Comparison of ENCODE assay signal across 9 cellular contexts in the genomic region with DNA sequence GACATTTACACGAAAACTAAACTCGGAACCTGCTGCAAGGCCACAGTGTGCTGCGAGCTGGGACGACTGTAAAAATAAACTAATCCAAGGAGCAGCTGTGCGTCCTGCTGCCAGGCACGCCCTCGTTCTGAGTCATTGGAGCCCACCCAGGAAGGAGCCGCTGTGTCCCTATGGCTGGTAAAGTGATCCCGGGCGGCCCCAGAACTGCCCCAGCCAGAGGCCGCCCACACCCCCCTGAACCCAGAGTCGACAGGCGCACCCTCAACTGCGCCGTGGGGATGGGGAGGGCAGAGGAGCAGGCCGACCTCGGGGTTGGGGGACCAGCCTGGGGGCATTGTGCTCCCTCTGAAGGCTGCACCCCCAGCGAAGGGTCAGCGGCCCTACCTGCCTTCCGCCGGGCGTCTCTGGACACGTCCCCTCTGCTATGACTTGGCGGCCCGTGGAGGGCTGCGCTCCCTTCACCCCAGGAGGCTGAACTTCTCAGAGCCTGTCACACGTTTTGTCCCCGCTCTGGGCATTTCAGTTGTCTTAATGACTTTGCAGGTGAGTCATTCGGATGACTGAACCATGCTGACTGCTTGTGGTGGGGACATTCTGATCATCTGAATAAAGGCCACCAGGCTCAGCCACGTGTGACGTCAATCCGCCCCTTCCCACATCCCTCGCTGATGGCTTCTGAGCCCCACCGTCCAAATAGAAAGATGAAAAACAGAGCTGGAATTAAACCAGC. TPM values are rescaled to one million over a fixed set of nuclear protein-coding genes. Genes with fewer than 3 reads are reported as not detected.
A peak's percentile ranks its signal among the peaks of the same experiment; 100 is the strongest.
DNase-seq lines count a peak whose midpoint lies in the region; ATAC-seq, FAIRE-seq and TF ChIP-seq lines count a peak whose summit lies in the region.
"Had no signal": no experiment of that assay in that cellular context is flagged by ENCODE, and none has a peak within 500 bp of the region (broad histone marks: within the 10 kb centered on the region; RNA-seq: fewer than 3 reads in every experiment).

No MANE protein-coding gene starts in this region.

- peak overlapping the region; percentile 33 for H3K4me3 ChIP-seq in AG04449 (ENCODE audit: low read depth, low read length)
- no peak overlapping the region for H3K4me3 ChIP-seq in bronchial epithelial cell (ENCODE audit: low read depth, low read length)
- no peak overlapping the region for H3K4me3 ChIP-seq in mucosa of rectum (ENCODE audit: low read length in 2 of 2)
- H3K4me3 ChIP-seq: right lobe of liver had no signal

- no peaks in the 10 kb centered on the region for H3K27me3 ChIP-seq in bronchial epithelial cell (ENCODE audit: control insufficient read depth, insufficient read depth, low read length)
- peaks cover 0 to 2% of the 10 kb centered on the region in 2 donors for H3K27me3 ChIP-seq in mucosa of rectum (ENCODE audit: control insufficient read depth in 2 of 2, insufficient read depth in 2 of 2, low read length in 2 of 2)
- H3K27me3 ChIP-seq: right lobe of liver had no signal

- no peak for FAIRE-seq in bronchial epithelial cell (lab: Jason Lieb, UNC)

- H3K9ac ChIP-seq in mucosa of rectum (ENCODE audit: low read depth in 1 of 2, low read length in 2 of 2), result no peak overlapping the region

- POLR2A ChIA-PET in AG04449 (lab: Yijun Ruan, JAX), result interaction anchor here (0.6 to 1.1 kb wide), 2 partner anchors 8 to 14 kb away, joined by 3 read pairs; no protein-coding TSS in a partner anchor

- H3K4me1 ChIP-seq in mucosa of rectum (ENCODE audit: control insufficient read depth in 2 of 2, insufficient read depth in 2 of 2, low read length in 2 of 2), result peaks cover 3% of the 10 kb centered on the region in 2 donors
- H3K4me1 ChIP-seq: right lobe of liver had no signal

- CTCF ChIA-PET in AG04449 (lab: Yijun Ruan, JAX), result interaction anchor here (0.5 to 3.6 kb wide), 6 partner anchors 8 to 466 kb away, joined by 3 to 21 read pairs (median 6); no protein-coding TSS in a partner anchor

- H3K36me3 ChIP-seq in bronchial epithelial cell (ENCODE audit: control insufficient read depth, insufficient read depth, low read length) (no peaks in the 10 kb centered on the region), mucosa of rectum (ENCODE audit: control insufficient read depth in 2 of 2, insufficient read depth in 2 of 2, low read length in 2 of 2) (no peaks in the 10 kb centered on the region)
- H3K36me3 ChIP-seq: right lobe of liver had no signal

- DNase-seq in AG04449 (ENCODE audit: low read depth, low spot score) (peak; percentile 42), LHCN-M2 (ENCODE audit: low read depth) (peak; percentile 96), bronchial epithelial cell (ENCODE audit: low read depth) (peak; percentile 2), NCI-H526 treated with DMSO at 0.1 percent for 48 hours (lab: John Stamatoyannopoulos, UW) (no peak)

- peak overlapping the region; percentile 48 to 68 for H3K27ac ChIP-seq in mucosa of rectum (ENCODE audit: low read depth in 2 of 2, low read length in 2 of 2)
- H3K27ac ChIP-seq: right lobe of liver had no signal

- ATAC-seq in HG03175 (IDR thresholded peaks at IDR 0.05; ENCODE audit: unreplicated experiment), result no peak
- no peak for ATAC-seq in HG02981 (IDR thresholded peaks at IDR 0.05; ENCODE audit: unreplicated experiment)
- ATAC-seq in GM21515 (IDR thresholded peaks at IDR 0.05; ENCODE audit: unreplicated experiment), result no peak
- ATAC-seq: right lobe of liver had no signal

- H3K9me3 ChIP-seq in mucosa of rectum (ENCODE audit: control insufficient read depth in 2 of 2, low read length in 2 of 2), result no peaks in the 10 kb centered on the region
- H3K9me3 ChIP-seq: right lobe of liver had no signal

- no peak for TF ChIP-seq CTCF in AG04449 (IDR thresholded peaks at IDR 0.05; ENCODE audit: insufficient read depth, low read length, missing control alignments)
- no peak for TF ChIP-seq CTCF in bronchial epithelial cell (IDR thresholded peaks at IDR 0.05; ENCODE audit: insufficient read depth, low read length, severe bottlenecking)

RNA-seq across cellular contexts. Expression of gene ADPRHL1, which starts 42.7 kb away (rescaled TPM):
- 9.7 and 10.8 TPM in 2 replicates for total RNA-seq in LHCN-M2 (2014; rRNA removed)
- polyA plus RNA-seq in LHCN-M2 (2012), result 7.2 TPM
- 0.26 and 1.0 TPM in 2 replicates for total RNA-seq in bronchial epithelial cell

RNA-seq across cellular contexts. Expression of gene GRTP1, which starts 46.7 kb away (rescaled TPM):
- total RNA-seq in LHCN-M2 (2014; rRNA removed) (0.19 TPM in 1 of 2 replicates, not detected in the other), bronchial epithelial cell (7.6 and 9.3 TPM in 2 replicates)
- 0.23 TPM for polyA plus RNA-seq in LHCN-M2 (2012)
